Comparison of ENCODE assay signal across 20 cellular contexts in the genomic region with DNA sequence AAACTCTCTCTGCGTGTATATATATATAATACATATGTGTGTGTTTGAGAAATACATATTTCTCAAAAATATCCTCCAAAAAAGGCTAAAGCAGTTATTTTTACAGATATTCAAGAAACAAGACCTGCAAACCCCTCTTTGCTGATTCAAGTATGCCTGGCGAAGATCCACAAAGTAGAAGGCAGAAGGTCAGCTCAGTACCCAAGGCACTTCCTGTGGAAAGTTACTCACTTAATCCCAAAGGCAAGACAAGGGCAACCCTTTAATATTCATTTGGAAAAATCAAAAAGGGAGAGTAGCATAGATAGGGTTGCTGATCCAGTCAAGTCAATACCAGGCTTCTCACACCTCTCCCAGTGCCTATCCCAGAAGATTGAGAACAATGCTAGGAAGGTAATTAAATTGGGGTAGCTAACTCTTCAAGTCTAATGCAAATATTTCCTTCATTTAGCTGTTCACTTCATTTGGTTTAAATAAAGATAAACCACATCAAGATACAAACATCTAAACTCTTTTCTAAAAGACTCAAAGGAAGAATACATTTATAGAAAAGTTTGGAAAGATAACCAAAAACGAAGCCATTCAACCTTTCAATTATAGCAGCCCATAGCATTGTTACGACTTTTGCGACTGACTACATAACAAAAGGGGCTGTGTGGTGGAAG. TPM values are rescaled to one million over a fixed set of nuclear protein-coding genes. Genes with fewer than 3 reads are reported as not detected.
DNase-seq lines count a peak whose midpoint lies in the region; ATAC-seq and TF ChIP-seq lines count a peak whose summit lies in the region.
"Had no signal": no experiment of that assay in that cellular context is flagged by ENCODE, and none has a peak within 500 bp of the region (broad histone marks: within the 10 kb centered on the region; RNA-seq: fewer than 3 reads in every experiment).

No MANE protein-coding gene starts in this region.

- no peak overlapping the region for H3K4me3 Mint-ChIP-seq in activated T-cell treated with anti-CD3 and anti-CD28 coated beads, Interleukin-2, amount 50 U/mL, for 24 hours
- H3K4me3 Mint-ChIP-seq in stimulated activated effector memory CD8-positive, alpha-beta T cell treated with anti-CD3 and anti-CD28 coated beads, Interleukin-12 subunit alpha, Interleukin-12 subunit beta, amount 100 ng/mL, for 72 hours, result no peak overlapping the region
- H3K4me3 Mint-ChIP-seq: brain; CD8-positive, alpha-beta memory T cell; immature natural killer cell had no signal

- peaks cover 32% of the 10 kb centered on the region for H3K4me1 Mint-ChIP-seq in activated T-cell treated with anti-CD3 and anti-CD28 coated beads, Interleukin-2, amount 50 U/mL, for 24 hours (ENCODE audit: low read depth)
- H3K4me1 Mint-ChIP-seq in stimulated activated effector memory CD8-positive, alpha-beta T cell treated with anti-CD3 and anti-CD28 coated beads, Interleukin-12 subunit alpha, Interleukin-12 subunit beta, amount 100 ng/mL, for 72 hours, result peaks cover 1% of the 10 kb centered on the region

- no peak for ATAC-seq in stimulated activated effector memory CD8-positive, alpha-beta T cell treated with anti-CD3 and anti-CD28 coated beads, Interleukin-12 subunit alpha, Interleukin-12 subunit beta, amount 100 ng/mL, for 72 hours
- ATAC-seq: K562 had no signal

- DNase-seq in activated T-cell treated with anti-CD3 and anti-CD28 coated beads, Interleukin-2, amount 50 U/mL, for 24 hours, result no peak
- no peak for DNase-seq in activated T-cell treated with anti-CD3 and anti-CD28 coated beads for 4 hours
- DNase-seq in M059J (ENCODE audit: low read depth), result peak; percentile 68
- peak; percentile 31 for DNase-seq in fibroblast of pulmonary artery (ENCODE audit: low read depth)
- no peak for DNase-seq in stimulated activated effector memory CD8-positive, alpha-beta T cell treated with anti-CD3 and anti-CD28 coated beads, Interleukin-12 subunit alpha, Interleukin-12 subunit beta, amount 100 ng/mL, for 72 hours (ENCODE audit: low spot score in 2 of 2)
- no peak for DNase-seq in DMS79 (lab: John Stamatoyannopoulos, UW)
- DNase-seq in OCI-M2 (lab: John Stamatoyannopoulos, UW; ENCODE audit: unreplicated experiment), result no peak
- no peak for DNase-seq in GM13976 (ENCODE audit: low spot score)
- DNase-seq: ACHN; CD8-positive, alpha-beta memory T cell; immature natural killer cell; midbrain; NCI-H1105 treated with DMSO at 0.1 percent for 48 hours; NCI-H2171; NK-92 treated with Interleukin-12 subunit alpha and Interleukin-12 subunit beta, amount 100 ng/mL, for 24 hours; nucleus accumbens; stimulated activated CD4-positive, alpha-beta T cell treated with anti-CD3 and anti-CD28 coated beads, Interleukin-12 subunit alpha, Interleukin-12 subunit beta, amount 100 ng/mL, for 4 hours had no signal

- no peaks in the 10 kb centered on the region for H3K9me3 Mint-ChIP-seq in activated T-cell treated with anti-CD3 and anti-CD28 coated beads, Interleukin-2, amount 50 U/mL, for 24 hours
- H3K9me3 Mint-ChIP-seq in stimulated activated effector memory CD8-positive, alpha-beta T cell treated with anti-CD3 and anti-CD28 coated beads, Interleukin-12 subunit alpha, Interleukin-12 subunit beta, amount 100 ng/mL, for 72 hours, result no peaks in the 10 kb centered on the region
- H3K9me3 Mint-ChIP-seq: brain; CD8-positive, alpha-beta memory T cell; immature natural killer cell had no signal

- in situ Hi-C loops in GM13976 (cut with MboI; ENCODE audit: low sequenced_read_pairs, unreplicated experiment), result no loop called here

- no peaks in the 10 kb centered on the region for H3K27me3 Mint-ChIP-seq in activated T-cell treated with anti-CD3 and anti-CD28 coated beads, Interleukin-2, amount 50 U/mL, for 24 hours
- H3K27me3 Mint-ChIP-seq: brain; CD8-positive, alpha-beta memory T cell had no signal

- TF ChIP-seq CTCF in fibroblast of pulmonary artery (IDR thresholded peaks at IDR 0.05; ENCODE audit: low read length, missing control alignments) (no peak), GM13976 (IDR thresholded peaks at IDR 0.05; ENCODE audit: borderline replicate concordance, control extremely low read depth, extremely low read depth, insufficient read depth, missing control alignments) (no peak)

- peak overlapping the region; percentile 69 for H3K27ac Mint-ChIP-seq in activated T-cell treated with anti-CD3 and anti-CD28 coated beads, Interleukin-2, amount 50 U/mL, for 24 hours
- peak overlapping the region; percentile 43 for H3K27ac Mint-ChIP-seq in stimulated activated effector memory CD8-positive, alpha-beta T cell treated with anti-CD3 and anti-CD28 coated beads, Interleukin-12 subunit alpha, Interleukin-12 subunit beta, amount 100 ng/mL, for 72 hours
- H3K27ac Mint-ChIP-seq: brain had no signal

- no peak overlapping the region for H3K4me3 ChIP-seq in fibroblast of pulmonary artery (replicated peaks; ENCODE audit: low read depth, low read length)
- H3K4me3 ChIP-seq: K562 had no signal

- peaks cover 80% of the 10 kb centered on the region for H3K36me3 Mint-ChIP-seq in activated T-cell treated with anti-CD3 and anti-CD28 coated beads, Interleukin-2, amount 50 U/mL, for 24 hours (ENCODE audit: low read depth)
- H3K36me3 Mint-ChIP-seq in stimulated activated effector memory CD8-positive, alpha-beta T cell treated with anti-CD3 and anti-CD28 coated beads, Interleukin-12 subunit alpha, Interleukin-12 subunit beta, amount 100 ng/mL, for 72 hours, result peaks cover 81% of the 10 kb centered on the region

RNA-seq across cellular contexts. Expression of a gene that starts 7.2 kb away (rescaled TPM):
- total RNA-seq in M059J (2014; rRNA removed; shearing (Covaris generic)), result 64.5 and 103 TPM in 2 replicates

RNA-seq across cellular contexts. Expression of a gene that starts 9.6 kb away (rescaled TPM):
- 0.12 TPM in 1 of 2 replicates, not detected in the other for total RNA-seq in M059J (2014; rRNA removed; shearing (Covaris generic))
- total RNA-seq: G401, K562 had no signal

RNA-seq across cellular contexts. Expression of a gene that starts 32.8 kb away (rescaled TPM):
- 1.6 and 3.3 TPM in 2 replicates for total RNA-seq in M059J (2014; rRNA removed; shearing (Covaris generic))
- total RNA-seq: G401, K562 had no signal

Comparison
In these comparisons a context has a peak if more than half of its experiments do, and no peak if none do; other contexts are left out.
1. DNase-seq: peak in M059J (single experiment) and fibroblast of pulmonary artery (single experiment); none in activated T-cell treated with anti-CD3 and anti-CD28 coated beads, Interleukin-2, amount 50 U/mL, for 24 hours (single experiment), activated T-cell treated with anti-CD3 and anti-CD28 coated beads for 4 hours (single experiment), stimulated activated effector memory CD8-positive, alpha-beta T cell treated with anti-CD3 and anti-CD28 coated beads, Interleukin-12 subunit alpha, Interleukin-12 subunit beta, amount 100 ng/mL, for 72 hours (0 of 2), DMS79 (single experiment), OCI-M2 (single experiment) and GM13976 (single experiment).